8 cellular contexts compared by ENCODE assay signal in genomic region chr6:31969712-31970603, GRCh38. TPM values are rescaled to one million over a fixed set of nuclear protein-coding genes. Genes with fewer than 3 reads are reported as not detected.
A peak's percentile ranks its signal among the peaks of the same experiment; 100 is the strongest.
DNase-seq lines count a peak whose midpoint lies in the region; ATAC-seq and TF ChIP-seq lines count a peak whose summit lies in the region.

No MANE protein-coding gene starts in this region.

- DNase-seq in activated T-cell treated with anti-CD3 and anti-CD28 coated beads, Interleukin-2, amount 50 U/mL, for 72 hours = no peak
- DNase-seq in activated T-cell treated with anti-CD3 and anti-CD28 coated beads, Interleukin-2, amount 50 U/mL, for 1 hour = no peak
- DNase-seq in activated CD8-positive, alpha-beta T cell treated with anti-CD3 and anti-CD28 coated beads, Interleukin-2, amount 10 ng/mL, durations not matched to agents 7 days and 5 days = no peak
- DNase-seq in hepatocyte (ENCODE audit: low spot score) (no peak), NCI-H82 treated with DMSO at 0.1 percent for 48 hours (lab: John Stamatoyannopoulos, UW; ENCODE audit: unreplicated experiment) (no peak), superior temporal gyrus (ENCODE audit: extremely low spot score) (no peak)

- H3K9me3 ChIP-seq in hepatocyte (ENCODE audit: low read depth) (no peaks in the 10 kb centered on the region), subcutaneous abdominal adipose tissue (ENCODE audit: control insufficient read depth in 5 of 5, low read length in 5 of 5) (no peaks in the 10 kb centered on the region)

- H3K4me1 ChIP-seq in hepatocyte (ENCODE audit: insufficient read depth) = peaks cover 19% of the 10 kb centered on the region
- H3K4me1 ChIP-seq in subcutaneous abdominal adipose tissue (ENCODE audit: control insufficient read depth in 5 of 5, insufficient read depth in 5 of 5, low read length in 5 of 5) = peaks cover 3 to 35% (median 27%) of the 10 kb centered on the region in 5 donors

- no peaks in the 10 kb centered on the region for H3K9me2 ChIP-seq in hepatocyte (replicated peaks; ENCODE audit: insufficient read depth)

- no peaks in the 10 kb centered on the region for H4K20me1 ChIP-seq in hepatocyte (ENCODE audit: insufficient read depth, poor library complexity, severe bottlenecking)

- H3K4me3 ChIP-seq in hepatocyte (no peak overlapping the region), subcutaneous abdominal adipose tissue (ENCODE audit: low read depth in 1 of 5, low read length in 5 of 5) (peak overlapping the region in 1 of 5 donors; percentile 85)

- H3K4me2 ChIP-seq in hepatocyte = peak overlapping the region; percentile 92

- no peaks in the 10 kb centered on the region for H3K36me3 ChIP-seq in hepatocyte (replicated peaks; ENCODE audit: insufficient read depth, low read depth)
- peaks cover 0 to 59% (median 55%) of the 10 kb centered on the region in 5 donors for H3K36me3 ChIP-seq in subcutaneous abdominal adipose tissue (ENCODE audit: control insufficient read depth in 5 of 5, insufficient read depth in 5 of 5, low read length in 5 of 5)

- ATAC-seq in activated T-cell treated with anti-CD3 and anti-CD28 coated beads, Interleukin-2, amount 50 U/mL, for 72 hours (replicated peaks in 1 of 2) = no peak
- no peak for ATAC-seq in activated CD8-positive, alpha-beta T cell treated with anti-CD3 and anti-CD28 coated beads, Interleukin-2, amount 10 ng/mL, durations not matched to agents 7 days and 5 days
- ATAC-seq in GM21360 (IDR thresholded peaks at IDR 0.05; ENCODE audit: unreplicated experiment) = no peak

- peak overlapping the region; percentile 86 to 91 for H3K4me3 Mint-ChIP-seq in activated T-cell treated with anti-CD3 and anti-CD28 coated beads, Interleukin-2, amount 50 U/mL, for 72 hours
- H3K4me3 Mint-ChIP-seq in activated CD8-positive, alpha-beta T cell treated with anti-CD3 and anti-CD28 coated beads, Interleukin-2, amount 10 ng/mL, durations not matched to agents 7 days and 5 days = peak overlapping the region; percentile 95

- no peaks in the 10 kb centered on the region for H3K27me3 Mint-ChIP-seq in activated T-cell treated with anti-CD3 and anti-CD28 coated beads, Interleukin-2, amount 50 U/mL, for 72 hours (ENCODE audit: low read depth)
- no peaks in the 10 kb centered on the region for H3K27me3 Mint-ChIP-seq in activated CD8-positive, alpha-beta T cell treated with anti-CD3 and anti-CD28 coated beads, Interleukin-2, amount 10 ng/mL, durations not matched to agents 7 days and 5 days (ENCODE audit: low read depth)

- POLR2A ChIA-PET in activated CD8-positive, alpha-beta T cell treated with anti-CD3 and anti-CD28 coated beads, Interleukin-2, amount 10 ng/mL, durations not matched to agents 7 days and 5 days (lab: Charles Lee) = interaction anchor here (0.8 to 6.0 kb wide), 5 partner anchors 8 to 158 kb away, joined by 3 to 68 read pairs (median 4); partner anchors contain the start of genes ATF6B, NELFE and SKIC2

- peak overlapping the region; percentile 40 for H3K27ac ChIP-seq in hepatocyte
- H3K27ac ChIP-seq in subcutaneous abdominal adipose tissue (ENCODE audit: low read depth, low read length) = peak overlapping the region; percentile 94

- WGBS in hepatocyte (ENCODE audit: low lambda C conversion rate, missing lambda C conversion rate) = 88% methylated on average over 17 of the region's 17 CpGs

- peaks cover 43% of the 10 kb centered on the region for H3K4me1 Mint-ChIP-seq in activated T-cell treated with anti-CD3 and anti-CD28 coated beads, Interleukin-2, amount 50 U/mL, for 72 hours (ENCODE audit: low read depth)
- H3K4me1 Mint-ChIP-seq in activated CD8-positive, alpha-beta T cell treated with anti-CD3 and anti-CD28 coated beads, Interleukin-2, amount 10 ng/mL, durations not matched to agents 7 days and 5 days (ENCODE audit: low read depth) = peaks cover 37% of the 10 kb centered on the region

- peaks cover 2 to 9% of the 10 kb centered on the region in 2 donors for H3K36me3 Mint-ChIP-seq in activated T-cell treated with anti-CD3 and anti-CD28 coated beads, Interleukin-2, amount 50 U/mL, for 72 hours (ENCODE audit: insufficient read depth in 2 of 2)
- peaks cover 40% of the 10 kb centered on the region for H3K36me3 Mint-ChIP-seq in activated CD8-positive, alpha-beta T cell treated with anti-CD3 and anti-CD28 coated beads, Interleukin-2, amount 10 ng/mL, durations not matched to agents 7 days and 5 days (ENCODE audit: low read depth)

- no peaks in the 10 kb centered on the region for H3K9me3 Mint-ChIP-seq in activated T-cell treated with anti-CD3 and anti-CD28 coated beads, Interleukin-2, amount 50 U/mL, for 72 hours
- no peaks in the 10 kb centered on the region for H3K9me3 Mint-ChIP-seq in activated CD8-positive, alpha-beta T cell treated with anti-CD3 and anti-CD28 coated beads, Interleukin-2, amount 10 ng/mL, durations not matched to agents 7 days and 5 days (ENCODE audit: insufficient read depth)

- CTCF ChIA-PET in activated CD8-positive, alpha-beta T cell treated with anti-CD3 and anti-CD28 coated beads, Interleukin-2, amount 10 ng/mL, durations not matched to agents 7 days and 5 days (lab: Charles Lee) = interaction anchor here (2.6 kb wide), 1 partner anchor 11 kb away, joined by 14 read pairs; the partner anchor contains the start of genes NELFE and SKIC2

- H3K27me3 ChIP-seq in hepatocyte (no peaks in the 10 kb centered on the region), subcutaneous abdominal adipose tissue (ENCODE audit: control insufficient read depth in 5 of 5, insufficient read depth in 4 of 5, low read length in 5 of 5) (no peaks in the 10 kb centered on the region)

- TF ChIP-seq CTCF in hepatocyte (IDR thresholded peaks at IDR 0.05; ENCODE audit: poor library complexity) = no peak

- peak overlapping the region; percentile 89 for H3K27ac Mint-ChIP-seq in activated T-cell treated with anti-CD3 and anti-CD28 coated beads, Interleukin-2, amount 50 U/mL, for 72 hours
- H3K27ac Mint-ChIP-seq in activated CD8-positive, alpha-beta T cell treated with anti-CD3 and anti-CD28 coated beads, Interleukin-2, amount 10 ng/mL, durations not matched to agents 7 days and 5 days = peak overlapping the region; percentile 100

- peak overlapping the region in 1 of 5 donors; percentile 78 for H3K9ac ChIP-seq in subcutaneous abdominal adipose tissue (ENCODE audit: low read length in 5 of 5)

- no peak overlapping the region for H2AFZ ChIP-seq in hepatocyte

- peaks cover 36% of the 10 kb centered on the region for H3K79me2 ChIP-seq in hepatocyte

RNA-seq across cellular contexts. Expression of gene DXO, which starts 2.0 kb away (rescaled TPM):
- total RNA-seq in activated T-cell treated with anti-CD3 and anti-CD28 coated beads, Interleukin-2, amount 50 U/mL, for 72 hours = 10 to 100 TPM; 23.3 to 34.7 TPM
- 10 to 100 TPM; 14.8 to 17.7 TPM for total RNA-seq in activated CD8-positive, alpha-beta T cell treated with anti-CD3 and anti-CD28 coated beads, Interleukin-2, amount 10 ng/mL, durations not matched to agents 7 days and 5 days
- 16.1 and 22.2 TPM in 2 replicates for total RNA-seq in hepatocyte
- 39.3 and 43.8 TPM in 2 replicates for polyA plus RNA-seq in hepatocyte

RNA-seq across cellular contexts. Expression of gene SKIC2, which starts 11.0 kb away (rescaled TPM):
- 10 to 100 TPM; 75.7 to 79.7 TPM for total RNA-seq in activated T-cell treated with anti-CD3 and anti-CD28 coated beads, Interleukin-2, amount 50 U/mL, for 72 hours
- total RNA-seq in activated CD8-positive, alpha-beta T cell treated with anti-CD3 and anti-CD28 coated beads, Interleukin-2, amount 10 ng/mL, durations not matched to agents 7 days and 5 days = 10 to 100 TPM; 73.2 to 73.4 TPM
- 34.2 and 53.2 TPM in 2 replicates for total RNA-seq in hepatocyte
- polyA plus RNA-seq in hepatocyte = 61.7 and 64.3 TPM in 2 replicates

RNA-seq across cellular contexts. Expression of gene NELFE, which starts 11.2 kb away (rescaled TPM):
- 10 to 100 TPM; 65.0 to 71.5 TPM for total RNA-seq in activated T-cell treated with anti-CD3 and anti-CD28 coated beads, Interleukin-2, amount 50 U/mL, for 72 hours
- total RNA-seq in activated CD8-positive, alpha-beta T cell treated with anti-CD3 and anti-CD28 coated beads, Interleukin-2, amount 10 ng/mL, durations not matched to agents 7 days and 5 days = 10 to 100 TPM; 67.1 to 70.8 TPM
- 70.1 and 78.2 TPM in 2 replicates for total RNA-seq in hepatocyte
- 78.7 and 86.9 TPM in 2 replicates for polyA plus RNA-seq in hepatocyte

RNA-seq across cellular contexts. Expression of gene C4A, which starts 11.9 kb away (rescaled TPM):
- total RNA-seq in activated T-cell treated with anti-CD3 and anti-CD28 coated beads, Interleukin-2, amount 50 U/mL, for 72 hours = 1 to 10 TPM; 6.9 to 7.6 TPM
- 1 to 10 TPM; 3.6 to 5.1 TPM for total RNA-seq in activated CD8-positive, alpha-beta T cell treated with anti-CD3 and anti-CD28 coated beads, Interleukin-2, amount 10 ng/mL, durations not matched to agents 7 days and 5 days
- 49.1 and 66.8 TPM in 2 replicates for total RNA-seq in hepatocyte
- polyA plus RNA-seq in hepatocyte = 69.9 and 74.4 TPM in 2 replicates

RNA-seq across cellular contexts. Expression of gene CFB, which starts 24.1 kb away (rescaled TPM):
- 1 to 10 TPM; 1.1 to 3.5 TPM for total RNA-seq in activated T-cell treated with anti-CD3 and anti-CD28 coated beads, Interleukin-2, amount 50 U/mL, for 72 hours
- total RNA-seq in activated CD8-positive, alpha-beta T cell treated with anti-CD3 and anti-CD28 coated beads, Interleukin-2, amount 10 ng/mL, durations not matched to agents 7 days and 5 days = under 1 TPM in 1 of 2 experiments, not detected in 1; 0.58 TPM
- 190 and 199 TPM in 2 replicates for total RNA-seq in hepatocyte
- 287 and 349 TPM in 2 replicates for polyA plus RNA-seq in hepatocyte
